9 cellular contexts compared by ENCODE assay signal in genomic region chr1:6275826-6276764, GRCh38. TPM values are rescaled to one million over a fixed set of nuclear protein-coding genes. Genes with fewer than 3 reads are reported as not detected.
A peak's percentile ranks its signal among the peaks of the same experiment; 100 is the strongest.
DNase-seq lines count a peak whose midpoint lies in the region; ATAC-seq and TF ChIP-seq lines count a peak whose summit lies in the region.
"Had no signal": no experiment of that assay in that cellular context is flagged by ENCODE, and none has a peak within 500 bp of the region (broad histone marks: within the 10 kb centered on the region; RNA-seq: fewer than 3 reads in every experiment).

No MANE protein-coding gene starts in this region.

- H3K9me3 ChIP-seq in lower lobe of right lung, result no peaks in the 10 kb centered on the region

- CTCF ChIA-PET in activated naive CD4-positive, alpha-beta T cell treated with anti-CD3 and anti-CD28 coated beads, Interleukin-2, amount 10 ng/mL, durations not matched to agents 7 days and 5 days (lab: Charles Lee), result no interaction called here

- DNase-seq in LHCN-M2 (ENCODE audit: low read depth), result peak; percentile 77
- DNase-seq in coronary artery (ENCODE audit: low spot score), result peak; percentile 81
- no peak for DNase-seq in lower lobe of right lung
- peak; percentile 71 for DNase-seq in stromal cell of bone marrow (ENCODE audit: low read depth)
- no peak for DNase-seq in immature natural killer cell
- no peak for DNase-seq in Ammon's horn (ENCODE audit: low spot score)
- DNase-seq in activated naive CD4-positive, alpha-beta T cell treated with anti-CD3 and anti-CD28 coated beads, Interleukin-2, amount 10 ng/mL, durations not matched to agents 7 days and 5 days, result no peak
- DNase-seq: T-helper 1 cell had no signal

- peak in 1 of 2 donors; percentile 4 for ATAC-seq in lower lobe of right lung
- no peak for ATAC-seq in HG02798 (IDR thresholded peaks at IDR 0.05; ENCODE audit: poor library complexity, unreplicated experiment)

- no peaks in the 10 kb centered on the region for H3K9me3 Mint-ChIP-seq in immature natural killer cell
- H3K9me3 Mint-ChIP-seq in activated naive CD4-positive, alpha-beta T cell treated with anti-CD3 and anti-CD28 coated beads, Interleukin-2, amount 10 ng/mL, durations not matched to agents 7 days and 5 days, result no peaks in the 10 kb centered on the region

- peaks cover 11% of the 10 kb centered on the region for H3K4me1 ChIP-seq in lower lobe of right lung

- peak overlapping the region; percentile 28 to 77 for H3K27ac ChIP-seq in coronary artery
- H3K27ac ChIP-seq in lower lobe of right lung, result peak overlapping the region; percentile 60

- peak overlapping the region; percentile 56 for H3K4me3 ChIP-seq in coronary artery
- peak overlapping the region; percentile 11 for H3K4me3 ChIP-seq in lower lobe of right lung

- no peak overlapping the region for H3K4me3 Mint-ChIP-seq in immature natural killer cell
- no peak overlapping the region for H3K4me3 Mint-ChIP-seq in activated naive CD4-positive, alpha-beta T cell treated with anti-CD3 and anti-CD28 coated beads, Interleukin-2, amount 10 ng/mL, durations not matched to agents 7 days and 5 days

- H3K27me3 ChIP-seq in lower lobe of right lung (ENCODE audit: low read depth), result no peaks in the 10 kb centered on the region

- peaks cover 0 to 5% (median 2%) of the 10 kb centered on the region in 3 donors for H3K27me3 Mint-ChIP-seq in immature natural killer cell (ENCODE audit: low read depth in 3 of 3)
- H3K27me3 Mint-ChIP-seq in activated naive CD4-positive, alpha-beta T cell treated with anti-CD3 and anti-CD28 coated beads, Interleukin-2, amount 10 ng/mL, durations not matched to agents 7 days and 5 days, result no peaks in the 10 kb centered on the region

- peaks cover 0 to 10% (median 0%) of the 10 kb centered on the region in 3 donors for H3K36me3 Mint-ChIP-seq in immature natural killer cell
- no peaks in the 10 kb centered on the region for H3K36me3 Mint-ChIP-seq in activated naive CD4-positive, alpha-beta T cell treated with anti-CD3 and anti-CD28 coated beads, Interleukin-2, amount 10 ng/mL, durations not matched to agents 7 days and 5 days

- TF ChIP-seq CTCF in coronary artery (IDR thresholded peaks at IDR 0.05) (no peak), lower lobe of right lung (IDR thresholded peaks at IDR 0.05) (no peak)

- no peak overlapping the region for H3K27ac Mint-ChIP-seq in immature natural killer cell
- H3K27ac Mint-ChIP-seq in activated naive CD4-positive, alpha-beta T cell treated with anti-CD3 and anti-CD28 coated beads, Interleukin-2, amount 10 ng/mL, durations not matched to agents 7 days and 5 days, result no peak overlapping the region

- H3K36me3 ChIP-seq in lower lobe of right lung, result no peaks in the 10 kb centered on the region

- no peaks in the 10 kb centered on the region for H3K4me1 Mint-ChIP-seq in immature natural killer cell
- no peaks in the 10 kb centered on the region for H3K4me1 Mint-ChIP-seq in activated naive CD4-positive, alpha-beta T cell treated with anti-CD3 and anti-CD28 coated beads, Interleukin-2, amount 10 ng/mL, durations not matched to agents 7 days and 5 days

- intact Hi-C loops in lower lobe of right lung (cut with DNase I), result no loop called here

RNA-seq across cellular contexts. Expression of gene GPR153, which starts 15.2 kb away (rescaled TPM):
- total RNA-seq in LHCN-M2 (2014; rRNA removed) (38.2 and 43.0 TPM in 2 replicates), lower lobe of right lung (16.6 TPM)
- 11.8 TPM for polyA plus RNA-seq in LHCN-M2 (2012)
- 1 to 10 TPM in 1 of 3 donors, under 1 TPM in 2; 0.58 to 1.5 (median 0.68) TPM for polyA plus RNA-seq in immature natural killer cell

RNA-seq across cellular contexts. Expression of gene HES3, which starts 32.1 kb away (rescaled TPM):
- total RNA-seq in LHCN-M2 (2014; rRNA removed) (not detected in 2 replicates), lower lobe of right lung (not detected)
- not detected for polyA plus RNA-seq in LHCN-M2 (2012)
- not detected for polyA plus RNA-seq in immature natural killer cell

RNA-seq across cellular contexts. Expression of gene ICMT, which starts 40.3 kb away (rescaled TPM):
- total RNA-seq in LHCN-M2 (2014; rRNA removed) (135 and 145 TPM in 2 replicates), lower lobe of right lung (49.0 TPM)
- 49.4 TPM for polyA plus RNA-seq in LHCN-M2 (2012)
- polyA plus RNA-seq in immature natural killer cell, result 10 to 100 TPM; 17.3 to 30.7 (median 20.4) TPM

Comparison
In these comparisons a context has a peak if more than half of its experiments do, and no peak if none do; other contexts are left out.
1. DNase-seq: peak in LHCN-M2 (single experiment), coronary artery (single experiment) and stromal cell of bone marrow (single experiment); none in lower lobe of right lung (single experiment), immature natural killer cell (0 of 3), Ammon's horn (single experiment) and activated naive CD4-positive, alpha-beta T cell treated with anti-CD3 and anti-CD28 coated beads, Interleukin-2, amount 10 ng/mL, durations not matched to agents 7 days and 5 days (single experiment).